1 cellular context compared by ENCODE assay signal in genomic region chr21:32554832-32555436, GRCh38.
TF ChIP-seq lines count a peak whose summit lies in the region.

No MANE protein-coding gene starts in this region.

TF ChIP-seq in IMR-90, 13 proteins besides CTCF, POLR2A, EP300 and RAD21 (continued from another document):
- TF ChIP-seq USF2 (IDR thresholded peaks at IDR 0.05; ENCODE audit: low read depth, low read length): 0 out of 2 replicates have a peak, but pooled peaks have one; percentile 6
TF ChIP-seq in IMR-90: peak in this region for 2.
